In the genomic region with DNA sequence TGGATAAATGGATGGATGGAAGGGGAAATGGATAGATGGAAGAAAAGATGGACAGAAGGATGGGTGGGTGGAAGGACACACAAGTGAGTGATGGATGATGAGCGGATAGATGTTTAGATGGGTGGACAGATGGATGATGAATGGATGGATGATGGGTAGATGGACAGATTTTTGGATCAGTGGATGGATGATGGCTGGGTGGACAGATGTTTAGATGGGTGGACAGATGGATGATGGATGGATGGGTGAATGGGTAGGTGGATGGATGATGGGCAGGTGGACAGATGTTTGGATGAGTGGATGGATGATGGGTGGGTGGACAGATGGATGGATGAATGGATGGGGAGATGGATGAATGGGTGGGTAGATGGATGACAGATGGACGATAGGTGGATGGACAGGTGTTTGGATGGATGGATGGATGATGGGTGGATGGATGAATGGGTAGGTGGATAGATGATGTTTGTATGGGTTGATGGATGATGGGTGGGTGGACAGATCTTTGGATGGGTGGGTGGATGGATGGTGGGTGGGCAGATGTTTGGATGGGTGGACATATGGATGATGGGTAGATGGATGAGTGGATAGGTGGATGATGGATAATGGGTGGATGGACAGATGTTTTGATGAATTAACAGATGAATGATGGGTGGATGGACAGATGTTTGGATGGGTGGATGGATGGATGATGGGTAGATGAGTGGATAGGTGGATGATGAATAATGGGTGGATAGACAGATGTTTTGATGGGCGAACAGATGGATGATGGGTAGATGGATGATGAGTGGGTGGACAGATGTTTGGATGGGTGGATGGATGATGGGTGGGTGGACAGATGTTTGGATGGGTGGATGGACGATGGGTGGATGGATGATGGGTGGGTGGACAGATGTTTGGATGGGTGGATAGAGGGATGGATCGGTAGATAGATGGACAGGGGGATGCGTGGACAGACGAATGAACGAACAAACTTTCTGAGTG, we compare ENCODE assay signal across 1 cellular context.
TF ChIP-seq lines count a peak whose summit lies in the region.

No MANE protein-coding gene starts in this region.

TF ChIP-seq in GM12891, 5 proteins besides CTCF, POLR2A, EP300 and RAD21 (continued from another document):
- no peak for TF ChIP-seq PAX5 (IDR thresholded peaks at IDR 0.05; ENCODE audit: insufficient read depth, low read length, severe bottlenecking)
